Comparison of ENCODE assay signal across 1 cellular context in genomic region chr1:227894306-227894721, GRCh38.
A peak's percentile ranks its signal among the peaks of the same experiment; 100 is the strongest.
TF ChIP-seq lines count a peak whose summit lies in the region.

No MANE protein-coding gene starts in this region.

TF ChIP-seq in K562, 482 proteins besides CTCF, POLR2A, EP300 and RAD21:
- TF ChIP-seq MCM7 (IDR thresholded peaks at IDR 0.05) (no peak), TEAD1 (CRISPR knock-in tag; IDR thresholded peaks at IDR 0.05) (no peak), BHLHE40 (IDR thresholded peaks at IDR 0.05; ENCODE audit: low read length) (peak; percentile 31; the same call in 1 of the 2 replicates), ZNF57 (CRISPR knock-in tag; IDR thresholded peaks at IDR 0.05) (no peak), WHSC1 (IDR thresholded peaks at IDR 0.05; ENCODE audit: low read length) (no peak), NR2C2 (CRISPR knock-in tag; IDR thresholded peaks at IDR 0.05) (no peak), NR2C2 (tag; IDR thresholded peaks at IDR 0.05) (no peak), NFRKB (IDR thresholded peaks at IDR 0.05; ENCODE audit: low read depth) (no peak), ZBTB11 (CRISPR knock-in tag; IDR thresholded peaks at IDR 0.05) (no peak), CREB3L1 (IDR thresholded peaks at IDR 0.05; ENCODE audit: borderline replicate concordance, low read depth) (no peak), MAX (CRISPR knock-in tag; IDR thresholded peaks at IDR 0.05) (peak; percentile 46), IRF2 (CRISPR knock-in tag; IDR thresholded peaks at IDR 0.05) (peak; percentile 47; the same call in 1 of the 2 replicates), NR3C1 (CRISPR knock-in tag; IDR thresholded peaks at IDR 0.05) (no peak), NFYB (IDR thresholded peaks at IDR 0.05; ENCODE audit: extremely low read depth, insufficient read length) (no peak), E2F5 (CRISPR knock-in tag; IDR thresholded peaks at IDR 0.05) (no peak), CHD2 (IDR thresholded peaks at IDR 0.05; ENCODE audit: low read depth, low read length) (no peak), MTA3 (IDR thresholded peaks at IDR 0.05; ENCODE audit: borderline replicate concordance) (no peak), FOXJ2 (tag; IDR thresholded peaks at IDR 0.05) (no peak), ZNF133 (CRISPR knock-in tag; IDR thresholded peaks at IDR 0.05) (no peak), MYC (IDR thresholded peaks at IDR 0.05; ENCODE audit: low read depth, low read length) (no peak), MYC (CRISPR knock-in tag; IDR thresholded peaks at IDR 0.05; ENCODE audit: borderline replicate concordance, low read depth) (no peak), ZNF12 (CRISPR knock-in tag; IDR thresholded peaks at IDR 0.05) (no peak), JUND (IDR thresholded peaks at IDR 0.05; ENCODE audit: borderline replicate concordance, low read depth, low read length) (no peak), JUND (tag; IDR thresholded peaks at IDR 0.05; ENCODE audit: borderline replicate concordance, low read depth, low read length) (no peak)
